ENCODE assay signal across 21 cellular contexts in the genomic region with DNA sequence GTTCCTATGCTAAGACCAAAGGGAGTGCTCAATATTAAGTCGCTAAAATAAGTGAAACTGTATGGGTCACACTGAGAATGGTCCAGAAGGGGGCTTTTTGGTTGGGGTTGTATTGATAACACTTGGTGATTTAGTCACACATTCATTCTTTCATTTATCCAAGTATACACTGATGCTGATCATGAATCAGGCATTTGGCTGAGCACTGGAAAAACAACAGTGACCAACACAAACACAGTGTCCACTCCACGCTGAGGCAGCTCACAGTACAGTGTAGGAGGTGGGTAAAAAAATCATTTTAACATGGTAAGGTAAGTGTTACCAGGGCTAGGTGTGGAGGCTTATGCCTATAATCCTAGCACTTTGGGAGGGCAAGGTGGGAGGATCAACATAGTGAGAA. TPM values are rescaled to one million over a fixed set of nuclear protein-coding genes. Genes with fewer than 3 reads are reported as not detected.
"Had no signal": no experiment of that assay in that cellular context is flagged by ENCODE, and none has a peak within 500 bp of the region (broad histone marks: within the 10 kb centered on the region; RNA-seq: fewer than 3 reads in every experiment).

No MANE protein-coding gene starts in this region.

- H3K4me1 ChIP-seq: pancreas, upper lobe of right lung had no signal

- H3K9me3 Mint-ChIP-seq: activated T-cell treated with anti-CD3 and anti-CD28 coated beads, Interleukin-2, amount 50 U/mL, for 4 hours; stimulated activated naive B cell treated with anti-CD40 and anti-IgM and Interleukin-4, amounts not matched to agents 10 μg/mL and 1 μg/mL and 100 μg/mL, for 72 hours had no signal

- H3K4me3 ChIP-seq: dorsolateral prefrontal cortex, left lung, pancreas, right lobe of liver, thoracic aorta, upper lobe of right lung had no signal

- H3K36me3 ChIP-seq: left lung, pancreas, right lobe of liver, thoracic aorta had no signal

- ATAC-seq: activated T-cell treated with anti-CD3 and anti-CD28 coated beads, Interleukin-2, amount 50 U/mL, for 4 hours; left lung; pancreas; right lobe of liver; stimulated activated naive B cell treated with anti-CD40 and anti-IgM and Interleukin-4, amounts not matched to agents 10 μg/mL and 1 μg/mL and 100 μg/mL, for 72 hours; upper lobe of right lung had no signal

- H3K27me3 ChIP-seq: dorsolateral prefrontal cortex, pancreas, right lobe of liver, upper lobe of right lung had no signal

- H3K27ac ChIP-seq: dorsolateral prefrontal cortex, left lung, pancreas, right lobe of liver, thoracic aorta, upper lobe of right lung had no signal

- DNase-seq: activated CD4-positive, alpha-beta T cell treated with anti-CD3 and anti-CD28 coated beads, Interleukin-2, amount 50 U/mL, for 1 hour; activated CD8-positive, alpha-beta memory T cell treated with anti-CD3 and anti-CD28 coated beads, Interleukin-2, amount 50 U/mL, for 4 hours; activated naive CD4-positive, alpha-beta T cell treated with anti-CD3 and anti-CD28 coated beads, Interleukin-2, amount 50 U/mL, for 16 hours; activated T-cell treated with anti-CD3 and anti-CD28 coated beads, Interleukin-2, amount 50 U/mL, for 4 hours; dorsolateral prefrontal cortex; left lung; pancreas; right lobe of liver; stimulated activated CD4-positive, alpha-beta T cell treated with anti-CD3 and anti-CD28 coated beads, Interleukin-4, amount 100 ng/mL, for 24 hours; stimulated activated naive B cell treated with anti-CD40 and anti-IgM and Interleukin-4, amounts not matched to agents 10 μg/mL and 1 μg/mL and 100 μg/mL, for 72 hours; T-helper 1 cell; T1000 had no signal

- H3K27me3 Mint-ChIP-seq: stimulated activated naive B cell treated with anti-CD40 and anti-IgM and Interleukin-4, amounts not matched to agents 10 μg/mL and 1 μg/mL and 100 μg/mL, for 72 hours had no signal

- H3K4me3 Mint-ChIP-seq: activated T-cell treated with anti-CD3 and anti-CD28 coated beads, Interleukin-2, amount 50 U/mL, for 4 hours; stimulated activated naive B cell treated with anti-CD40 and anti-IgM and Interleukin-4, amounts not matched to agents 10 μg/mL and 1 μg/mL and 100 μg/mL, for 72 hours had no signal

- H3K9me3 ChIP-seq: left lung, pancreas, right lobe of liver, thoracic aorta, upper lobe of right lung had no signal

- H3K27ac Mint-ChIP-seq: stimulated activated naive B cell treated with anti-CD40 and anti-IgM and Interleukin-4, amounts not matched to agents 10 μg/mL and 1 μg/mL and 100 μg/mL, for 72 hours had no signal

RNA-seq across cellular contexts. Expression of a gene that starts 9.2 kb away (rescaled TPM):
- total RNA-seq: activated T-cell treated with anti-CD3 and anti-CD28 coated beads, Interleukin-2, amount 50 U/mL, for 4 hours; epithelial cell of proximal tubule; fibroblast of lung; frontal cortex; kidney epithelial cell; left lung; lung microvascular endothelial cell; mononuclear cell; pancreas; pulmonary artery endothelial cell; right lobe of liver; thoracic aorta; upper lobe of right lung had no signal
